Comparison of ENCODE assay signal across 12 cellular contexts in genomic region chr4:73853246-73853704, GRCh38. TPM values are rescaled to one million over a fixed set of nuclear protein-coding genes. Genes with fewer than 3 reads are reported as not detected.
A peak's percentile ranks its signal among the peaks of the same experiment; 100 is the strongest.
DNase-seq lines count a peak whose midpoint lies in the region; TF ChIP-seq lines count a peak whose summit lies in the region.
"Had no signal": no experiment of that assay in that cellular context is flagged by ENCODE, and none has a peak within 500 bp of the region (broad histone marks: within the 10 kb centered on the region; RNA-seq: fewer than 3 reads in every experiment).

TSS of gene PF4V1 (plus strand) at chr4:73853296. CDS start at chr4:73853363, 67 bp downstream.

- no peaks in the 10 kb centered on the region for H3K36me3 ChIP-seq in smooth muscle cell (ENCODE audit: low read depth)

- TF ChIP-seq CTCF in HFF-Myc (IDR thresholded peaks at IDR 0.05; ENCODE audit: low read depth, low read length, missing control alignments) (peak; percentile 30), cardiac fibroblast (IDR thresholded peaks at IDR 0.05; ENCODE audit: low read depth, low read length) (peak; percentile 17), smooth muscle cell (IDR thresholded peaks at IDR 0.05; ENCODE audit: borderline replicate concordance, insufficient read depth, poor library complexity, severe bottlenecking) (no peak)

- H3K4me2 ChIP-seq in smooth muscle cell = peak within 1 kb of the TSS; percentile 62

- no peak within 1 kb of the TSS for H3K27ac ChIP-seq in smooth muscle cell (ENCODE audit: low read depth)

- 37% methylated on average over 22 of the region's 22 CpGs for WGBS in smooth muscle cell (ENCODE audit: low lambda C conversion rate)

- no peaks in the 10 kb centered on the region for H3K9me3 ChIP-seq in smooth muscle cell (replicated peaks; ENCODE audit: low read depth)

- H3F3A ChIP-seq in smooth muscle cell (ENCODE audit: low read depth) = no peaks in the 10 kb centered on the region

- H3K4me3 ChIP-seq in HFF-Myc (replicated peaks; ENCODE audit: low read depth, low read length) (peak within 1 kb of the TSS; percentile 18), cardiac fibroblast (replicated peaks in 1 of 2; ENCODE audit: low read depth in 2 of 2, low read length in 2 of 2) (peak within 1 kb of the TSS in 1 of 2 donors; percentile 17), smooth muscle cell (no peak within 1 kb of the TSS)

- H3K4me1 ChIP-seq in smooth muscle cell (ENCODE audit: low read depth) = no peaks in the 10 kb centered on the region

- H3K9ac ChIP-seq in smooth muscle cell (ENCODE audit: low read depth) = no peak within 1 kb of the TSS

- H2AFZ ChIP-seq in smooth muscle cell (ENCODE audit: low read depth) = no peak within 1 kb of the TSS

- peaks cover 36% of the 10 kb centered on the region for H3K27me3 ChIP-seq in smooth muscle cell (ENCODE audit: low read depth)

- no peak for DNase-seq in HFF-Myc (ENCODE audit: extremely low read depth, low read depth)
- peak in 1 of 2 donors; percentile 41 for DNase-seq in cardiac fibroblast (ENCODE audit: low read depth in 2 of 2)
- DNase-seq in islet precursor cell = peak; percentile 83
- DNase-seq in smooth muscle cell (lab: John Stamatoyannopoulos, UW; ENCODE audit: unreplicated experiment) = no peak
- no peak for DNase-seq in effector CD4-positive, alpha-beta T cell
- no peak for DNase-seq in H4 (ENCODE audit: low spot score)
- DNase-seq in kidney glomerular epithelial cell (lab: John Stamatoyannopoulos, UW) = no peak
- DNase-seq in stimulated activated CD4-positive, alpha-beta T cell treated with anti-CD3 and anti-CD28 coated beads, Interleukin-4, amount 100 ng/mL, for 24 hours = no peak
- DNase-seq: glutamatergic neuron, naive B cell, NCI-H2227 treated with DMSO at 0.1 percent for 48 hours had no signal

- no peaks in the 10 kb centered on the region for H3K79me2 ChIP-seq in smooth muscle cell (ENCODE audit: low read depth)

- H4K20me1 ChIP-seq in smooth muscle cell (ENCODE audit: low read depth) = no peaks in the 10 kb centered on the region

RNA-seq across cellular contexts. Expression of gene PF4V1, which starts in this region (rescaled TPM):
- not detected in 2 replicates for total RNA-seq in smooth muscle cell
- 0.35 TPM in 1 of 2 replicates, not detected in the other for polyA plus RNA-seq in smooth muscle cell
- not detected in 2 replicates for total RNA-seq in H4 (2014; rRNA removed; shearing (Covaris generic))
- total RNA-seq: SK-MEL-5 had no signal
